In genomic region chr22:16565585-16566420, GRCh38 we compare ENCODE assay signal across 16 cellular contexts. TPM values are rescaled to one million over a fixed set of nuclear protein-coding genes. Genes with fewer than 3 reads are reported as not detected.
DNase-seq lines count a peak whose midpoint lies in the region; ATAC-seq, FAIRE-seq and TF ChIP-seq lines count a peak whose summit lies in the region.
"Not testable (repeated sequence)": the region's sequence is repeated elsewhere in the genome, so short reads cannot be mapped to it uniquely, and the experiment has no call there.
"Had no signal": no experiment of that assay in that cellular context is flagged by ENCODE, and none has a peak within 500 bp of the region (broad histone marks: within the 10 kb centered on the region; RNA-seq: fewer than 3 reads in every experiment).

No MANE protein-coding gene starts in this region.

- FAIRE-seq in endothelial cell of umbilical vein (lab: Jason Lieb, UNC) (peak; percentile 12), urothelium cell line (lab: Jason Lieb, UNC) (peak; percentile 99)
- not testable (repeated sequence) for FAIRE-seq in kidney (lab: Jason Lieb, UNC)

- BruUV-seq in endothelial cell of umbilical vein (replicated peaks; lab: Mats Ljungman, UMichigan): not testable (repeated sequence)

- H3K27ac Mint-ChIP-seq in CD14-positive monocyte; chondrocyte (ENCODE audit: unreplicated experiment): not testable (repeated sequence)

- not testable (repeated sequence) for H3K9me3 ChIP-seq in RWPE2 (ENCODE audit: severe bottlenecking); endothelial cell of umbilical vein (replicated peaks; ENCODE audit: control insufficient read depth, insufficient read depth, low read length); kidney (ENCODE audit: control insufficient read depth in 1 of 2, low read length in 2 of 2)

- H3K27me3 Mint-ChIP-seq in CD14-positive monocyte (ENCODE audit: low read depth in 3 of 3); chondrocyte (ENCODE audit: low read depth): not testable (repeated sequence)

- dilution Hi-C loops in endothelial cell of umbilical vein (cut with MboI; ENCODE audit: extremely low pct_ligation_motif_present, low sequenced_read_pairs): not testable (repeated sequence)

- H3K4me3 Mint-ChIP-seq in CD14-positive monocyte; chondrocyte (ENCODE audit: unreplicated experiment): not testable (repeated sequence)

- not testable (repeated sequence) for TF ChIP-seq CTCF in CD14-positive monocyte (IDR thresholded peaks at IDR 0.05); RWPE2 (IDR thresholded peaks at IDR 0.05; ENCODE audit: poor library complexity, severe bottlenecking); chondrocyte (IDR thresholded peaks at IDR 0.05); endothelial cell of umbilical vein (IDR thresholded peaks at IDR 0.05; ENCODE audit: extremely low read depth in 1 of 2, insufficient read depth in 1 of 2, low read depth in 1 of 2, low read length in 2 of 2); kidney (IDR thresholded peaks at IDR 0.05; ENCODE audit: borderline replicate concordance, extremely low read depth, insufficient read depth)

- not testable (repeated sequence) for H3K36me3 ChIP-seq in RWPE2 (ENCODE audit: low read depth); endothelial cell of umbilical vein (ENCODE audit: control insufficient read depth in 2 of 2, extremely low read depth in 1 of 2, insufficient read depth in 2 of 2, low read length in 2 of 2); kidney (ENCODE audit: control insufficient read depth in 1 of 2, insufficient read depth in 2 of 2, low read length in 2 of 2)

- not testable (repeated sequence) for H3K9ac ChIP-seq in endothelial cell of umbilical vein (replicated peaks; ENCODE audit: extremely low read depth, insufficient read depth, low read length); kidney (ENCODE audit: low read length in 2 of 2)

- not testable (repeated sequence) for H3K27me3 ChIP-seq in RWPE2 (ENCODE audit: insufficient read depth, poor library complexity, severe bottlenecking); endothelial cell of umbilical vein (ENCODE audit: control insufficient read depth in 2 of 2, insufficient read depth in 2 of 2, low read length in 2 of 2)

- not testable (repeated sequence) for ATAC-seq in RWPE2 (ENCODE audit: low read depth)

- DNase-seq in CD14-positive monocyte (ENCODE audit: low spot score) (peak; percentile 41), RWPE2 (ENCODE audit: low spot score) (peak; percentile 44), chondrocyte (ENCODE audit: low spot score) (peak; percentile 87), kidney (peak; percentile 70)
- peak; percentile 16 for DNase-seq in activated T-cell treated with anti-CD3 and anti-CD28 coated beads, Interleukin-2, amount 50 U/mL, for 1 hour
- DNase-seq in endothelial cell of umbilical vein (ENCODE audit: low read depth, low spot score); urothelium cell line (ENCODE audit: low spot score): not testable (repeated sequence)

- TF ChIP-seq POLR2A in endothelial cell of umbilical vein (IDR thresholded peaks at IDR 0.05; ENCODE audit: low read depth, low read length): not testable (repeated sequence)

- not testable (repeated sequence) for H3K4me1 ChIP-seq in RWPE2 (ENCODE audit: insufficient read depth, poor library complexity, severe bottlenecking); endothelial cell of umbilical vein (ENCODE audit: control insufficient read depth, extremely low read depth, insufficient read depth, low read length); kidney (ENCODE audit: control insufficient read depth in 1 of 2, insufficient read depth in 1 of 2, low read depth in 1 of 2, low read length in 2 of 2)

- H3K36me3 Mint-ChIP-seq in CD14-positive monocyte; chondrocyte (ENCODE audit: low read depth): not testable (repeated sequence)

- CTCF ChIA-PET in endothelial cell of umbilical vein (lab: Charles Lee): not testable (repeated sequence)

- H3K9me1 ChIP-seq in endothelial cell of umbilical vein (replicated peaks; ENCODE audit: control insufficient read depth, extremely low read depth, insufficient read depth, low read length): not testable (repeated sequence)

- not testable (repeated sequence) for H3K79me2 ChIP-seq in endothelial cell of umbilical vein (ENCODE audit: control insufficient read depth, insufficient read depth, low read length)

- not testable (repeated sequence) for H3K4me2 ChIP-seq in endothelial cell of umbilical vein (ENCODE audit: insufficient read depth, low read length)

- H3K9me3 Mint-ChIP-seq in CD14-positive monocyte: peaks cover 4 to 68% (median 55%) of the 10 kb centered on the region in 7 donors
- H3K9me3 Mint-ChIP-seq in chondrocyte (ENCODE audit: low read depth): not testable (repeated sequence)

- POLR2A ChIA-PET in endothelial cell of umbilical vein (lab: Charles Lee): not testable (repeated sequence)

- not testable (repeated sequence) for H3K27ac ChIP-seq in RWPE2 (ENCODE audit: poor library complexity, severe bottlenecking); endothelial cell of umbilical vein (ENCODE audit: insufficient read depth, low read depth, low read length); kidney (ENCODE audit: low read depth in 2 of 2, low read length in 2 of 2)

- not testable (repeated sequence) for H2AFZ ChIP-seq in endothelial cell of umbilical vein (ENCODE audit: low read depth, low read length)

- H3K4me1 Mint-ChIP-seq in CD14-positive monocyte; chondrocyte (ENCODE audit: low read depth): not testable (repeated sequence)

- H3K4me3 ChIP-seq in RWPE2 (ENCODE audit: severe bottlenecking); endothelial cell of umbilical vein (replicated peaks in 1 of 3; ENCODE audit: insufficient read depth in 1 of 3, low read depth in 1 of 3, low read length in 3 of 3); kidney (ENCODE audit: low read length in 2 of 2): not testable (repeated sequence)

- intact Hi-C loops in CD14-positive monocyte (cut with micrococcal nuclease); endothelial cell of umbilical vein (cut with micrococcal nuclease); kidney (cut with DNase I): not testable (repeated sequence)

- H4K20me1 ChIP-seq in endothelial cell of umbilical vein (replicated peaks; ENCODE audit: control insufficient read depth, extremely low read depth, insufficient read depth, low read length): not testable (repeated sequence)

RNA-seq across cellular contexts. Expression of gene CCT8L2, which starts 26.8 kb away (rescaled TPM):
- polyA plus RNA-seq in CD14-positive monocyte (not detected), endothelial cell of umbilical vein (not detected in 2 replicates), kidney (ENCODE audit: insufficient read depth, low read depth, low replicate concordance) (not detected)
- total RNA-seq in chondrocyte (not detected in 3 replicates), endothelial cell of umbilical vein (not detected in 2 replicates), kidney (not detected)
- not detected in 2 replicates for polyA plus RNA-seq in endothelial cell of umbilical vein (2011; cell fraction: cytosol; rRNA removed)
- polyA plus RNA-seq in endothelial cell of umbilical vein (2011; cell fraction: nucleus; rRNA removed): not detected in 2 replicates
- not detected in 2 replicates for polyA plus RNA-seq in endothelial cell of umbilical vein (2012)
- not detected in 2 replicates for polyA minus RNA-seq in endothelial cell of umbilical vein
- polyA minus RNA-seq in endothelial cell of umbilical vein (2011; cell fraction: cytosol; rRNA and poly(A)+ RNA removed): not detected
- not detected in 2 replicates for polyA minus RNA-seq in endothelial cell of umbilical vein (2011; cell fraction: nucleus; rRNA and poly(A)+ RNA removed)
- total RNA-seq: A673; CD4-positive, alpha-beta memory T cell; CD4-positive, CD25-positive, alpha-beta regulatory T cell; CD8-positive, alpha-beta memory T cell; Daoy; G401; GM12878 had no signal
- polyA plus RNA-seq: AG04450; BJ; CD4-positive, alpha-beta memory T cell; CD4-positive, CD25-positive, alpha-beta regulatory T cell; CD8-positive, alpha-beta memory T cell; GM12878 had no signal
